ENCODE assay signal across 22 cellular contexts in genomic region chr4:128332086-128332485, GRCh38. TPM values are rescaled to one million over a fixed set of nuclear protein-coding genes. Genes with fewer than 3 reads are reported as not detected.
DNase-seq lines count a peak whose midpoint lies in the region; ATAC-seq and TF ChIP-seq lines count a peak whose summit lies in the region.
"Had no signal": no experiment of that assay in that cellular context is flagged by ENCODE, and none has a peak within 500 bp of the region (broad histone marks: within the 10 kb centered on the region; RNA-seq: fewer than 3 reads in every experiment).

No MANE protein-coding gene starts in this region.

- ATAC-seq in GM21528 (IDR thresholded peaks at IDR 0.05; ENCODE audit: low FRiP score, unreplicated experiment): no peak
- ATAC-seq: A549, HCT116 had no signal

- H3K79me2 ChIP-seq in GM23248 (ENCODE audit: insufficient read depth): no peaks in the 10 kb centered on the region
- no peaks in the 10 kb centered on the region for H3K79me2 ChIP-seq in osteoblast (ENCODE audit: insufficient read depth, low read length)

- H3K27me3 ChIP-seq in GM23248 (replicated peaks; ENCODE audit: insufficient read depth) (no peaks in the 10 kb centered on the region), osteoblast (ENCODE audit: insufficient read depth, low read length) (no peaks in the 10 kb centered on the region)

- no peak overlapping the region for H3K9ac ChIP-seq in GM23248

- H2AFZ ChIP-seq in GM23248 (no peak overlapping the region), osteoblast (ENCODE audit: low read length) (no peak overlapping the region)

- H4K20me1 ChIP-seq in GM23248 (ENCODE audit: insufficient read depth) (no peaks in the 10 kb centered on the region), osteoblast (ENCODE audit: insufficient read depth, low read length) (no peaks in the 10 kb centered on the region)

- no peak overlapping the region for H3K27ac ChIP-seq in GM23248
- peak overlapping the region; percentile 20 for H3K27ac ChIP-seq in osteoblast (ENCODE audit: low read depth, low read length)
- H3K27ac ChIP-seq: A549, HL-60, SK-N-MC had no signal

- H3K4me1 ChIP-seq in GM23248 (ENCODE audit: insufficient read depth) (peaks cover 19% of the 10 kb centered on the region), osteoblast (ENCODE audit: insufficient read depth, low read length) (peaks cover 11% of the 10 kb centered on the region)
- H3K4me1 ChIP-seq: A549 had no signal

- H3K4me2 ChIP-seq in GM23248 (ENCODE audit: unreplicated experiment): no peak overlapping the region
- no peak overlapping the region for H3K4me2 ChIP-seq in osteoblast (ENCODE audit: insufficient read depth, low read length)
- H3K4me2 ChIP-seq: A549 had no signal

- no peaks in the 10 kb centered on the region for H3K36me3 ChIP-seq in GM23248 (ENCODE audit: low read depth)
- no peaks in the 10 kb centered on the region for H3K36me3 ChIP-seq in osteoblast (ENCODE audit: insufficient read depth, low read length)

- peak; percentile 26 for DNase-seq in AG08395 (ENCODE audit: low spot score)
- peak; percentile 39 for DNase-seq in GM23248
- peak; percentile 33 for DNase-seq in fibroblast of peridontal ligament (ENCODE audit: extremely low read depth)
- DNase-seq in osteoblast (ENCODE audit: insufficient read length, low spot score, missing footprints): peak; percentile 4
- no peak for DNase-seq in DMS79 treated with DMSO at 0.1 percent for 48 hours (lab: John Stamatoyannopoulos, UW)
- DNase-seq in ACHN: no peak
- DNase-seq: Calu3, DND-41, NCI-H1092, NCI-H1417 treated with DMSO at 0.1 percent for 48 hours, NCI-H187, NCI-H2081 treated with DMSO at 0.1 percent for 48 hours, NCI-H2171 treated with DMSO at 0.1 percent for 48 hours, NCI-H345, NCI-H510A treated with DMSO at 0.1 percent for 48 hours, NCI-H774, SIG-M5 had no signal

- H3K4me3 ChIP-seq in GM23248 (no peak overlapping the region), osteoblast (ENCODE audit: insufficient read depth, low read length) (no peak overlapping the region)
- H3K4me3 ChIP-seq: A549, SK-N-MC had no signal

- no peak for TF ChIP-seq CTCF in osteoblast (IDR thresholded peaks at IDR 0.05; ENCODE audit: extremely low read depth, low read depth, low read length)

- no peaks in the 10 kb centered on the region for H3F3A ChIP-seq in GM23248 (ENCODE audit: insufficient read depth)

- in situ Hi-C loops in GM23248 (cut with MboI) (no loop called here), ACHN (cut with HindIII; ENCODE audit: low pct_ligation_motif_present, low pct_unique_long_range_greater_than_20kb, low sequenced_read_pairs) (no loop called here)

- H3K9me3 ChIP-seq in GM23248 (ENCODE audit: low read depth): no peaks in the 10 kb centered on the region
- no peaks in the 10 kb centered on the region for H3K9me3 ChIP-seq in osteoblast (ENCODE audit: low read depth, low read length)
- H3K9me3 ChIP-seq: A549 had no signal

- no peaks in the 10 kb centered on the region for H3K9me2 ChIP-seq in GM23248 (ENCODE audit: insufficient read depth)

RNA-seq across cellular contexts. Expression of gene PGRMC2, which starts 44.5 kb away (rescaled TPM):
- 97.4 and 117 TPM in 2 replicates for total RNA-seq in GM23248 (2014; rRNA removed; shearing (Covaris generic))
- 173 and 186 TPM in 2 replicates for polyA plus RNA-seq in GM23248 (2016; fragmentation: Nextera tagmentation; extraction: Ambion mirVana)
- 38.4 and 39.2 TPM in 2 replicates for total RNA-seq in osteoblast

Comparison
In these comparisons a context has a peak if more than half of its experiments do, and no peak if none do; other contexts are left out.
1. DNase-seq: peak in AG08395 (single experiment), GM23248 (single experiment), fibroblast of peridontal ligament (single experiment) and osteoblast (single experiment); none in DMS79 treated with DMSO at 0.1 percent for 48 hours (single experiment) and ACHN (single experiment).